Comparison of ENCODE assay signal across 13 cellular contexts in the genomic region with DNA sequence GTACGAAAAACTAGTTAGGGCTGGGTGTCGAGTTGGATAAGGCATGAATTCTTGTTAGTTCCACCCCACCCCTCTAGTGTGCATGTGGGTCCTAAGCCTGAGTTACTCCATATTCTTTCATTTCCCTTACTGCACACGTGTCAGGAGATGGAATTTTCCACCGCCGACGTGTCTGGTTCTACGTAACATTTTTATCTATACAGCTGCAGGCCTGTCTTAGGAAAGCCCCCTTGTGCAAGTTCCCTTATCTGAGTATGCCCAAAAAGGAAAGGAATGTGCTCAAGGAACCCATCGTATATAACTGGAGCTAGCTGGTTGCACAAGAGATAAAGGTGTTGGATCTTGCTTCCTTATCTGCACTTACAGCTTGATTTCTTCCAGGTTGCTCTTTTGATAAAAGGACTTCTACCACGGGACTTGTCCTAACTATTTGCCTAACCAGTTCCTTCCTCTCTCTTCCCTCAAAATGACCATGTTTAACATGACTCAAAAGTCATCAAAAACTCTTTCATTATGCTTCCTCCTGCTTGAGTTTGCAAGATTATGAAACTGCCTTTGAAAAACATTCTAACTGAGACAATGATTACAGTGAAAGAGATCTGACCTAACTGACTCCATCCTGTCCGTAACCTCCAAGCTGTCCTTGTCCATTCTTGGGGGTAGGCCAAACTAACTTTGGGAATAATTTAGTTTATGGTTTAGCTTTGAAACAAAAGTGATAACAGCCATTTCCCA.
DNase-seq lines count a peak whose midpoint lies in the region; ATAC-seq and TF ChIP-seq lines count a peak whose summit lies in the region.
"Had no signal": no experiment of that assay in that cellular context is flagged by ENCODE, and none has a peak within 500 bp of the region (broad histone marks: within the 10 kb centered on the region; RNA-seq: fewer than 3 reads in every experiment).

No MANE protein-coding gene starts in this region.

- peaks cover 3% of the 10 kb centered on the region; the same call in 1 of the 2 replicates for H3K27me3 Mint-ChIP-seq in WTC11 (ENCODE audit: low read depth)
- peaks cover 0 to 5% (median 0%) of the 10 kb centered on the region in 5 donors for H3K27me3 Mint-ChIP-seq in naive thymus-derived CD8-positive, alpha-beta T cell

- no peaks in the 10 kb centered on the region for H3K9me3 ChIP-seq in smooth muscle cell (replicated peaks; ENCODE audit: low read depth)
- H3K9me3 ChIP-seq: psoas muscle had no signal

- no peaks in the 10 kb centered on the region for H3K36me3 ChIP-seq in smooth muscle cell (ENCODE audit: low read depth)

- POLR2A ChIA-PET in WTC11 (lab: Charles Lee) = no interaction called here
- POLR2A ChIA-PET in naive thymus-derived CD8-positive, alpha-beta T cell (lab: Charles Lee) = no interaction called here

- no peaks in the 10 kb centered on the region for H4K20me1 ChIP-seq in smooth muscle cell (ENCODE audit: low read depth)

- WGBS in smooth muscle cell (ENCODE audit: low lambda C conversion rate) = 11% methylated on average over 10 of the region's 10 CpGs

- no peak overlapping the region for H3K4me3 ChIP-seq in smooth muscle cell
- H3K4me3 ChIP-seq: psoas muscle had no signal

- no peak for ATAC-seq in WTC11
- ATAC-seq in activated naive CD4-positive, alpha-beta T cell treated with anti-CD3 and anti-CD28 coated beads, Interleukin-2, amount 50 U/mL, for 72 hours = no peak
- ATAC-seq in naive thymus-derived CD8-positive, alpha-beta T cell = no peak
- ATAC-seq: psoas muscle had no signal

- TF ChIP-seq CTCF in WTC11 (IDR thresholded peaks at IDR 0.05) = no peak
- TF ChIP-seq CTCF in smooth muscle cell (IDR thresholded peaks at IDR 0.05; ENCODE audit: borderline replicate concordance, insufficient read depth, poor library complexity, severe bottlenecking) = no peak

- peaks cover 60% of the 10 kb centered on the region for H3K9me3 Mint-ChIP-seq in WTC11
- peaks cover 0 to 4% of the 10 kb centered on the region in 2 donors for H3K9me3 Mint-ChIP-seq in activated naive CD4-positive, alpha-beta T cell treated with anti-CD3 and anti-CD28 coated beads, Interleukin-2, amount 50 U/mL, for 72 hours
- H3K9me3 Mint-ChIP-seq in naive thymus-derived CD8-positive, alpha-beta T cell = peaks cover 0 to 5% (median 0%) of the 10 kb centered on the region in 9 donors

- no peaks in the 10 kb centered on the region for H3K79me2 ChIP-seq in smooth muscle cell (ENCODE audit: low read depth)

- peak overlapping the region; percentile 95 for H3K27ac ChIP-seq in smooth muscle cell (ENCODE audit: low read depth)
- H3K27ac ChIP-seq: psoas muscle had no signal

- peak overlapping the region; percentile 61 for H3K9ac ChIP-seq in smooth muscle cell (ENCODE audit: low read depth)

- peak overlapping the region; percentile 6 for H2AFZ ChIP-seq in smooth muscle cell (ENCODE audit: low read depth)

- peaks cover 6% of the 10 kb centered on the region for H3F3A ChIP-seq in smooth muscle cell (ENCODE audit: low read depth)

- H3K27ac Mint-ChIP-seq in WTC11 = no peak overlapping the region
- H3K27ac Mint-ChIP-seq in activated naive CD4-positive, alpha-beta T cell treated with anti-CD3 and anti-CD28 coated beads, Interleukin-2, amount 50 U/mL, for 72 hours = no peak overlapping the region
- no peak overlapping the region for H3K27ac Mint-ChIP-seq in naive thymus-derived CD8-positive, alpha-beta T cell

- H3K4me1 Mint-ChIP-seq in WTC11 = peaks cover 15% of the 10 kb centered on the region
- H3K4me1 Mint-ChIP-seq in naive thymus-derived CD8-positive, alpha-beta T cell = peaks cover 0 to 7% (median under 1%) of the 10 kb centered on the region in 4 donors

- H3K36me3 Mint-ChIP-seq in WTC11 = peaks cover 53% of the 10 kb centered on the region
- H3K36me3 Mint-ChIP-seq in activated naive CD4-positive, alpha-beta T cell treated with anti-CD3 and anti-CD28 coated beads, Interleukin-2, amount 50 U/mL, for 72 hours = no peaks in the 10 kb centered on the region
- no peaks in the 10 kb centered on the region for H3K36me3 Mint-ChIP-seq in naive thymus-derived CD8-positive, alpha-beta T cell

- CTCF ChIA-PET in WTC11 (lab: Charles Lee) = interaction anchor here (0.9 kb wide), 1 partner anchor 96 kb away, joined by 3 read pairs; no protein-coding TSS in a partner anchor

- H3K4me1 ChIP-seq in smooth muscle cell (ENCODE audit: low read depth) = no peaks in the 10 kb centered on the region
- H3K4me1 ChIP-seq: psoas muscle had no signal

- no peaks in the 10 kb centered on the region for H3K27me3 ChIP-seq in smooth muscle cell (ENCODE audit: low read depth)

- peak overlapping the region; percentile 19 for H3K4me2 ChIP-seq in smooth muscle cell

- H3K4me3 Mint-ChIP-seq in WTC11 = no peak overlapping the region
- H3K4me3 Mint-ChIP-seq in naive thymus-derived CD8-positive, alpha-beta T cell = no peak overlapping the region

- peak; percentile 39 for DNase-seq in M059J (ENCODE audit: low read depth)
- DNase-seq in WTC11 (ENCODE audit: low spot score) = no peak
- DNase-seq in inferior parietal cortex (ENCODE audit: extremely low spot score) = peak; percentile 17
- DNase-seq in smooth muscle cell (lab: John Stamatoyannopoulos, UW; ENCODE audit: unreplicated experiment) = no peak
- DNase-seq in GM19240 (ENCODE audit: insufficient read length, low spot score) = no peak
- DNase-seq in cerebellar nuclear complex (lab: John Stamatoyannopoulos, UW) = no peak
- no peak for DNase-seq in activated naive CD4-positive, alpha-beta T cell treated with anti-CD3 and anti-CD28 coated beads, Interleukin-2, amount 50 U/mL, for 72 hours (ENCODE audit: low spot score in 2 of 2)
- DNase-seq in naive thymus-derived CD8-positive, alpha-beta T cell = no peak
- DNase-seq: caudate nucleus, DND-41, HCEC 1CT, NCI-H1694 treated with DMSO at 0.1 percent for 48 hours, psoas muscle had no signal

TF ChIP-seq in WTC11, 78 proteins besides CTCF, POLR2A, EP300 and RAD21:
- TF ChIP-seq GABPB1 (CRISPR knock-in tag; IDR thresholded peaks at IDR 0.05) (peak; percentile 69), ZBTB43 (CRISPR knock-in tag; IDR thresholded peaks at IDR 0.05) (no peak), HMGA2 (CRISPR knock-in tag; IDR thresholded peaks at IDR 0.05) (no peak), RELA (CRISPR knock-in tag; IDR thresholded peaks at IDR 0.05; ENCODE audit: borderline replicate concordance) (no peak)
TF ChIP-seq in WTC11: peak in this region for 1.

Comparison
In these comparisons a context has a peak if more than half of its experiments do, and no peak if none do; other contexts are left out.
1. DNase-seq: peak in M059J (single experiment) and inferior parietal cortex (single experiment); none in WTC11 (single experiment), smooth muscle cell (single experiment), GM19240 (single experiment), cerebellar nuclear complex (0 of 2), activated naive CD4-positive, alpha-beta T cell treated with anti-CD3 and anti-CD28 coated beads, Interleukin-2, amount 50 U/mL, for 72 hours (0 of 2) and naive thymus-derived CD8-positive, alpha-beta T cell (0 of 10).